21 cellular contexts compared by ENCODE assay signal in genomic region chr3:150653110-150653561, GRCh38. TPM values are rescaled to one million over a fixed set of nuclear protein-coding genes. Genes with fewer than 3 reads are reported as not detected.
DNase-seq lines count a peak whose midpoint lies in the region; ATAC-seq and TF ChIP-seq lines count a peak whose summit lies in the region.
"Had no signal": no experiment of that assay in that cellular context is flagged by ENCODE, and none has a peak within 500 bp of the region (broad histone marks: within the 10 kb centered on the region; RNA-seq: fewer than 3 reads in every experiment).

No MANE protein-coding gene starts in this region.

- H3K27me3 ChIP-seq in MG63: peaks cover 2% of the 10 kb centered on the region; the same call in 1 of the 2 replicates
- no peaks in the 10 kb centered on the region; the same call in 1 of the 2 replicates for H3K27me3 ChIP-seq in BE2C
- H3K27me3 ChIP-seq: cardiac muscle cell, hepatocyte, SJCRH30 had no signal

- H3K4me3 ChIP-seq in MG63: no peak overlapping the region
- H3K4me3 ChIP-seq in BE2C (ENCODE audit: low read depth, low read length): no peak overlapping the region
- H3K4me3 ChIP-seq: cardiac muscle cell, hepatocyte, lung, SJCRH30 had no signal

- H3K27me3 Mint-ChIP-seq in activated T-helper 17 cell treated with anti-CD3 and anti-CD28 coated beads, Interleukin-2, amount 50 U/mL, for 72 hours: no peaks in the 10 kb centered on the region
- H3K27me3 Mint-ChIP-seq in activated T-helper 2 cell treated with anti-CD3 and anti-CD28 coated beads, Interferon-gamma antibody, Interleukin-2, Interleukin-4, amounts not matched to agents 10 μg/mL and 5 μg/mL and 100 μg/mL, durations not matched to agents 14 hours and 24 hours and 36 hours (ENCODE audit: low read depth): peaks cover 23% of the 10 kb centered on the region

- H3K36me3 Mint-ChIP-seq in activated T-helper 17 cell treated with anti-CD3 and anti-CD28 coated beads, Interleukin-2, amount 50 U/mL, for 72 hours (ENCODE audit: low read depth): no peaks in the 10 kb centered on the region
- no peaks in the 10 kb centered on the region for H3K36me3 Mint-ChIP-seq in activated T-helper 2 cell treated with anti-CD3 and anti-CD28 coated beads, Interferon-gamma antibody, Interleukin-2, Interleukin-4, amounts not matched to agents 10 μg/mL and 5 μg/mL and 100 μg/mL, durations not matched to agents 14 hours and 24 hours and 36 hours (ENCODE audit: low read depth)

- H3K36me3 ChIP-seq in MG63: no peaks in the 10 kb centered on the region
- H3K36me3 ChIP-seq in BE2C: no peaks in the 10 kb centered on the region
- H3K36me3 ChIP-seq: cardiac muscle cell, SJCRH30 had no signal

- peak overlapping the region; percentile 9 for H3K27ac Mint-ChIP-seq in activated T-helper 17 cell treated with anti-CD3 and anti-CD28 coated beads, Interleukin-2, amount 50 U/mL, for 72 hours
- H3K27ac Mint-ChIP-seq in activated T-helper 2 cell treated with anti-CD3 and anti-CD28 coated beads, Interferon-gamma antibody, Interleukin-2, Interleukin-4, amounts not matched to agents 10 μg/mL and 5 μg/mL and 100 μg/mL, durations not matched to agents 14 hours and 24 hours and 36 hours: no peak overlapping the region

- peaks cover 9% of the 10 kb centered on the region for H3K4me1 Mint-ChIP-seq in activated T-helper 17 cell treated with anti-CD3 and anti-CD28 coated beads, Interleukin-2, amount 50 U/mL, for 72 hours
- H3K4me1 Mint-ChIP-seq in activated T-helper 2 cell treated with anti-CD3 and anti-CD28 coated beads, Interferon-gamma antibody, Interleukin-2, Interleukin-4, amounts not matched to agents 10 μg/mL and 5 μg/mL and 100 μg/mL, durations not matched to agents 14 hours and 24 hours and 36 hours (ENCODE audit: low read depth): peaks cover 3% of the 10 kb centered on the region

- H3K4me1 ChIP-seq in BE2C: no peaks in the 10 kb centered on the region
- H3K4me1 ChIP-seq: SJCRH30 had no signal

- H3K4me3 Mint-ChIP-seq in activated T-helper 17 cell treated with anti-CD3 and anti-CD28 coated beads, Interleukin-2, amount 50 U/mL, for 72 hours: no peak overlapping the region
- no peak overlapping the region for H3K4me3 Mint-ChIP-seq in activated T-helper 2 cell treated with anti-CD3 and anti-CD28 coated beads, Interferon-gamma antibody, Interleukin-2, Interleukin-4, amounts not matched to agents 10 μg/mL and 5 μg/mL and 100 μg/mL, durations not matched to agents 14 hours and 24 hours and 36 hours (ENCODE audit: low read depth)

- H3K9me3 Mint-ChIP-seq in activated T-helper 17 cell treated with anti-CD3 and anti-CD28 coated beads, Interleukin-2, amount 50 U/mL, for 72 hours: no peaks in the 10 kb centered on the region
- H3K9me3 Mint-ChIP-seq in activated T-helper 2 cell treated with anti-CD3 and anti-CD28 coated beads, Interferon-gamma antibody, Interleukin-2, Interleukin-4, amounts not matched to agents 10 μg/mL and 5 μg/mL and 100 μg/mL, durations not matched to agents 14 hours and 24 hours and 36 hours: no peaks in the 10 kb centered on the region

- H3K9me3 ChIP-seq in MG63: no peaks in the 10 kb centered on the region
- no peaks in the 10 kb centered on the region for H3K9me3 ChIP-seq in BE2C
- H3K9me3 ChIP-seq: SJCRH30 had no signal

- TF ChIP-seq CTCF in BE2C (IDR thresholded peaks at IDR 0.05; ENCODE audit: low read depth, low read length): no peak

- DNase-seq in MG63: no peak
- DNase-seq in activated gamma-delta T cell treated with Interleukin-2 at 50 U/mL for 16 hours: no peak
- DNase-seq in activated T-helper 2 cell treated with anti-CD3 and anti-CD28 coated beads, Interferon-gamma antibody, Interleukin-2, Interleukin-4, amounts not matched to agents 10 μg/mL and 5 μg/mL and 100 μg/mL, durations not matched to agents 14 hours and 24 hours and 36 hours (ENCODE audit: low spot score): no peak
- DNase-seq in BE2C: no peak
- DNase-seq: activated CD8-positive, alpha-beta memory T cell treated with anti-CD3 and anti-CD28 coated beads for 24 hours; activated naive CD4-positive, alpha-beta T cell treated with anti-CD3 and anti-CD28 coated beads, Interleukin-2, amount 50 U/mL, for 16 hours; C1 segment of cervical spinal cord; EL; IMR-90; NCI-H1436; NCI-H748 treated with DMSO at 0.1 percent for 48 hours; SJCRH30; substantia nigra had no signal

- intact Hi-C loops in activated T-helper 2 cell treated with anti-CD3 and anti-CD28 coated beads, Interferon-gamma antibody, Interleukin-2, Interleukin-4, amounts not matched to agents 10 μg/mL and 5 μg/mL and 100 μg/mL, durations not matched to agents 14 hours and 24 hours and 36 hours (cut with micrococcal nuclease): no loop called here

- ATAC-seq in GM18870 (IDR thresholded peaks at IDR 0.05; ENCODE audit: unreplicated experiment): peak; percentile 73
- peak; percentile 55 for ATAC-seq in GM21576 (IDR thresholded peaks at IDR 0.05; ENCODE audit: unreplicated experiment)
- peak; percentile 81 for ATAC-seq in HG03066 (IDR thresholded peaks at IDR 0.05; ENCODE audit: low read depth, unreplicated experiment)
- ATAC-seq in activated T-helper 17 cell treated with anti-CD3 and anti-CD28 coated beads, Interleukin-2, amount 50 U/mL, for 72 hours (replicated peaks): peak; percentile 89

RNA-seq across cellular contexts. Expression of gene SELENOT, which starts 50.0 kb away (rescaled TPM):
- total RNA-seq in activated T-helper 17 cell treated with anti-CD3 and anti-CD28 coated beads, Interleukin-2, amount 50 U/mL, for 72 hours: 100 to 1,000 TPM; 111 to 144 TPM
- total RNA-seq in MG63 (2014; rRNA removed; shearing (Covaris generic); ENCODE audit: low replicate concordance): 123 and 174 TPM in 2 replicates
- 119 and 121 TPM in 2 replicates for total RNA-seq in activated T-helper 2 cell treated with anti-CD3 and anti-CD28 coated beads, Interferon-gamma antibody, Interleukin-2, Interleukin-4, amounts not matched to agents 10 μg/mL and 5 μg/mL and 100 μg/mL, durations not matched to agents 14 hours and 24 hours and 36 hours
- polyA plus RNA-seq in BE2C (2012; ENCODE audit: insufficient read depth, insufficient read length, low read depth): 78.9 TPM

RNA-seq across cellular contexts. Expression of gene ERICH6, which starts 50.6 kb away (rescaled TPM):
- under 1 TPM in 1 of 2 donors, not detected in 1; 0.21 TPM for total RNA-seq in activated T-helper 17 cell treated with anti-CD3 and anti-CD28 coated beads, Interleukin-2, amount 50 U/mL, for 72 hours
- 0.66 TPM in 1 of 2 replicates, not detected in the other for total RNA-seq in MG63 (2014; rRNA removed; shearing (Covaris generic); ENCODE audit: low replicate concordance)
- total RNA-seq in activated T-helper 2 cell treated with anti-CD3 and anti-CD28 coated beads, Interferon-gamma antibody, Interleukin-2, Interleukin-4, amounts not matched to agents 10 μg/mL and 5 μg/mL and 100 μg/mL, durations not matched to agents 14 hours and 24 hours and 36 hours: 0.21 and 0.39 TPM in 2 replicates
- polyA plus RNA-seq in BE2C (2012; ENCODE audit: insufficient read depth, insufficient read length, low read depth): not detected
- total RNA-seq: cardiac muscle cell, hepatocyte, SJCRH30 had no signal
- polyA plus RNA-seq: hepatocyte, IMR-90, lung, neural cell had no signal
